Comparison of ENCODE assay signal across 29 cellular contexts in the genomic region with DNA sequence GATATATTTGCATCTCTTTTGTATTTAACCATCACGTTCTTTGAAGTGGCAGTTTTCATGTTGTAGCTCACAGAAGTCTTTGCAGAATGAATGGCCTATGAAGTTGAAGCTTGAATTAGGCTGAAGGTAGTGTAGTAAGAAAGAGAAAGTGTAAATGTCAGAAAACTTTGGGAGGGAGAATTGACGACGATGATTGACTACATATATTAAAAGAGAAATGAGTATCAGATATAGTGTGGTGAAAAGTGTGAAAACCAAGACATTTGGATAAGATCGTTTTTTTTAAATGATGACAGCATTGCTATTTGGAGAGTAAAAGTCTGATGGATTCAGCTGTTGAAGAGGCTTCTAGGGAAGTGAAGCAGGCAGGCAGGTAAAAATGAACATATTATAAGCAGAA. TPM values are rescaled to one million over a fixed set of nuclear protein-coding genes. Genes with fewer than 3 reads are reported as not detected.
"Had no signal": no experiment of that assay in that cellular context is flagged by ENCODE, and none has a peak within 500 bp of the region (broad histone marks: within the 10 kb centered on the region; RNA-seq: fewer than 3 reads in every experiment).

No MANE protein-coding gene starts in this region.

- H3K27ac ChIP-seq: esophagus muscularis mucosa, foreskin keratinocyte, gastroesophageal sphincter, heart left ventricle, hepatocyte, ovary, psoas muscle, sigmoid colon, suprapubic skin, transverse colon, upper lobe of right lung, uterus had no signal

- H2AFZ ChIP-seq: hepatocyte had no signal

- H3K27ac Mint-ChIP-seq: dendritic cell treated with granulocyte-macrophage colony-stimulating factor and Interleukin-4, amounts not matched to agents 40 ng/mL and 50 ng/mL, for 4 days; memory B cell; natural killer cell; stimulated activated memory B cell treated with anti-CD40 and anti-IgM and Interleukin-4, amounts not matched to agents 10 μg/mL and 1 μg/mL and 100 μg/mL, for 72 hours; stimulated activated naive CD8-positive, alpha-beta T cell treated with anti-CD3 and anti-CD28 coated beads, Interleukin-15, Interleukin-2, amounts not matched to agents 100 ng/mL and 50 ng/mL, for 24 hours had no signal

- H3K4me1 ChIP-seq: esophagus muscularis mucosa, foreskin keratinocyte, gastroesophageal sphincter, heart left ventricle, psoas muscle, sigmoid colon, suprapubic skin, transverse colon, upper lobe of right lung, uterus had no signal

- H3K4me3 ChIP-seq: esophagus muscularis mucosa, gastroesophageal sphincter, heart left ventricle, hepatocyte, lung, ovary, psoas muscle, sigmoid colon, suprapubic skin, transverse colon, upper lobe of right lung, uterus had no signal

- H3K4me3 Mint-ChIP-seq: dendritic cell treated with granulocyte-macrophage colony-stimulating factor and Interleukin-4, amounts not matched to agents 40 ng/mL and 50 ng/mL, for 4 days; memory B cell; natural killer cell; stimulated activated memory B cell treated with anti-CD40 and anti-IgM and Interleukin-4, amounts not matched to agents 10 μg/mL and 1 μg/mL and 100 μg/mL, for 72 hours; stimulated activated naive CD8-positive, alpha-beta T cell treated with anti-CD3 and anti-CD28 coated beads, Interleukin-15, Interleukin-2, amounts not matched to agents 100 ng/mL and 50 ng/mL, for 24 hours had no signal

- H3K27me3 ChIP-seq: ovary, sigmoid colon, suprapubic skin, upper lobe of right lung, uterus had no signal

- ATAC-seq: foreskin keratinocyte; gastroesophageal sphincter; heart left ventricle; left lobe of liver; natural killer cell; psoas muscle; right cardiac atrium; stimulated activated memory B cell treated with anti-CD40 and anti-IgM and Interleukin-4, amounts not matched to agents 10 μg/mL and 1 μg/mL and 100 μg/mL, for 72 hours; upper lobe of right lung had no signal

- H3K9me3 Mint-ChIP-seq: dendritic cell treated with granulocyte-macrophage colony-stimulating factor and Interleukin-4, amounts not matched to agents 40 ng/mL and 50 ng/mL, for 4 days; natural killer cell; stimulated activated memory B cell treated with anti-CD40 and anti-IgM and Interleukin-4, amounts not matched to agents 10 μg/mL and 1 μg/mL and 100 μg/mL, for 72 hours; stimulated activated naive CD8-positive, alpha-beta T cell treated with anti-CD3 and anti-CD28 coated beads, Interleukin-15, Interleukin-2, amounts not matched to agents 100 ng/mL and 50 ng/mL, for 24 hours had no signal

- H3K9me3 ChIP-seq: esophagus muscularis mucosa, gastroesophageal sphincter, heart left ventricle, ovary, psoas muscle, sigmoid colon, suprapubic skin, transverse colon, upper lobe of right lung, uterus had no signal

- DNase-seq: effector memory CD4-positive, alpha-beta T cell; foreskin keratinocyte; heart left ventricle; kidney; natural killer cell; occipital lobe; ovary; posterior cingulate gyrus; psoas muscle; right cardiac atrium; sigmoid colon; stimulated activated CD4-positive, alpha-beta T cell treated with anti-CD3 and anti-CD28 coated beads, Interleukin-2, amount 100 ng/mL, for 24 hours; stimulated activated CD4-positive, alpha-beta T cell treated with anti-CD3 and anti-CD28 coated beads, Interleukin-4, amount 100 ng/mL, for 24 hours; transverse colon; upper lobe of right lung; uterus had no signal

- H3K79me2 ChIP-seq: hepatocyte had no signal

- H3K4me1 Mint-ChIP-seq: memory B cell; natural killer cell; stimulated activated memory B cell treated with anti-CD40 and anti-IgM and Interleukin-4, amounts not matched to agents 10 μg/mL and 1 μg/mL and 100 μg/mL, for 72 hours had no signal

- H3K4me2 ChIP-seq: hepatocyte had no signal

- H3K36me3 Mint-ChIP-seq: memory B cell; natural killer cell; stimulated activated memory B cell treated with anti-CD40 and anti-IgM and Interleukin-4, amounts not matched to agents 10 μg/mL and 1 μg/mL and 100 μg/mL, for 72 hours had no signal

- FAIRE-seq: endothelial cell of umbilical vein, kidney had no signal

- H3K36me3 ChIP-seq: esophagus muscularis mucosa, gastroesophageal sphincter, heart left ventricle, ovary, sigmoid colon, suprapubic skin, transverse colon, upper lobe of right lung, uterus had no signal

RNA-seq across cellular contexts. Expression of a gene that starts 14.6 kb away (rescaled TPM):
- total RNA-seq: epithelial cell of proximal tubule, natural killer cell, psoas muscle had no signal
- polyA plus RNA-seq: fibroblast of lung, foreskin keratinocyte had no signal
